ENCODE assay signal across 1 cellular context in the genomic region with DNA sequence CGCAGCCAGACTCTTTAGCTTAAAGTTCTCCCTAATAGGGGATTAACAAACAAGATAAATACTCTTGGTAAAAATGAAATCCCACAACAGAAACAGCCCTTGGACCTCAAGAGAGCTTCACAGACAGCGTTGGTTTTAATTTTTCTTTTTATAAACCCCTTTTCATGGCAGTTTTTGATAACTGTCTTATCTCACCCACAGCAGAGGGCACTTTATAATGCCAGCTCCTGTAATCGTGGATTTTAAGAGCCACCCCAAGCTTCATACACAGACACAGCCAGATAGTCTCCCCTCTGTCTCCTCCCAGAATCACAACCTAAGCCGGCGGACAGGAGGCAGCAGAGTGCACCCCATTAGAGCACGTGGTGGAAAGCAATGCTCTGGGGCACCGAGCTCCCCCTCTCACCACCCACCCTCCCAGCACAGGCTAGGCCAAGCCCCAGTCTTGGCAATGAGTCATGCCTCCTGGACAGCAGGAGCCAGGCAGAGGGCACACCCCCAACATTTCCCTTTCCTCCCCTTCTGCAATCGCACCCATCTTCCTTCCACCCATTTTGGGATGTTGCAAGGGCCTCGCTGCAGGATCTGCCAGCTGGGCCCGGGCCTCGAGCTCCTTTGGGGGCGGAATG.
A peak's percentile ranks its signal among the peaks of the same experiment; 100 is the strongest.
TF ChIP-seq lines count a peak whose summit lies in the region.

No MANE protein-coding gene starts in this region.

TF ChIP-seq in HepG2, 621 proteins besides CTCF, POLR2A, EP300 and RAD21 (continued from another document and continues in another):
- TF ChIP-seq MAZ (IDR thresholded peaks at IDR 0.05; ENCODE audit: borderline replicate concordance, low read depth, low read length) (peak; percentile 94), MAZ (CRISPR knock-in tag; IDR thresholded peaks at IDR 0.05; ENCODE audit: low read depth) (peak; percentile 50; the same call in 1 of the 2 replicates), ZSCAN9 (CRISPR knock-in tag; IDR thresholded peaks at IDR 0.05; ENCODE audit: borderline replicate concordance) (peak; percentile 51; the same call in 1 of the 2 replicates), POLR2G (IDR thresholded peaks at IDR 0.05; ENCODE audit: low read depth, low read length) (peak; percentile 29; the same call in 1 of the 2 replicates), ZKSCAN5 (CRISPR knock-in tag; IDR thresholded peaks at IDR 0.05) (peak; percentile 75; the same call in 1 of the 2 replicates), ADNP (CRISPR knock-in tag; IDR thresholded peaks at IDR 0.05) (no peak), MYC (CRISPR knock-in tag; IDR thresholded peaks at IDR 0.05; ENCODE audit: borderline replicate concordance) (peak; percentile 99), CREB1 (IDR thresholded peaks at IDR 0.05) (no peak), CREB1 (CRISPR knock-in tag; IDR thresholded peaks at IDR 0.05) (no peak), CCAR2 (optimal IDR thresholded peaks at IDR 0.05; ENCODE audit: low read depth, low read length) (peak; percentile 80), ZNF816 (CRISPR knock-in tag; IDR thresholded peaks at IDR 0.05; ENCODE audit: borderline replicate concordance) (peak; percentile 88), KLF15 (CRISPR knock-in tag; IDR thresholded peaks at IDR 0.05; ENCODE audit: borderline replicate concordance) (no peak), ZBTB20 (CRISPR knock-in tag; IDR thresholded peaks at IDR 0.05; ENCODE audit: borderline replicate concordance, low read depth) (no peak; the same call in 1 of the 2 replicates), SRY (CRISPR knock-in tag; IDR thresholded peaks at IDR 0.05) (peak; percentile 34; the same call in 1 of the 2 replicates), GZF1 (CRISPR knock-in tag; IDR thresholded peaks at IDR 0.05) (peak; percentile 4; the same call in 1 of the 2 replicates), THAP11 (CRISPR knock-in tag; IDR thresholded peaks at IDR 0.05) (peak; percentile 46), HNRNPL (IDR thresholded peaks at IDR 0.05; ENCODE audit: low read depth, low read length) (peak; percentile 89; the same call in 1 of the 2 replicates), ZNF20 (CRISPR knock-in tag; IDR thresholded peaks at IDR 0.05) (no peak), TBL1XR1 (IDR thresholded peaks at IDR 0.05; ENCODE audit: borderline replicate concordance, low read length, partially characterized antibody) (no peak), ZNF224 (CRISPR knock-in tag; IDR thresholded peaks at IDR 0.05) (no peak), ZBTB7B (CRISPR knock-in tag; IDR thresholded peaks at IDR 0.05) (0 out of 2 replicates have a peak, but pooled peaks have one; percentile 63), ZNF761 (CRISPR knock-in tag; conservative IDR thresholded peaks at IDR 0.05) (0 out of 2 replicates have a peak, but pooled peaks have one; percentile 27), ZFP36L2 (CRISPR knock-in tag; IDR thresholded peaks at IDR 0.05) (0 out of 2 replicates have a peak, but pooled peaks have one; percentile 41), MXD3 (CRISPR knock-in tag; IDR thresholded peaks at IDR 0.05) (peak; percentile 58; the same call in 1 of the 2 replicates), RXRA (CRISPR knock-in tag; IDR thresholded peaks at IDR 0.05) (no peak; the same call in 1 of the 2 replicates), ZFP37 (CRISPR knock-in tag; IDR thresholded peaks at IDR 0.05; ENCODE audit: borderline replicate concordance) (no peak; the same call in 1 of the 2 replicates), NR1H2 (CRISPR knock-in tag; IDR thresholded peaks at IDR 0.05; ENCODE audit: borderline replicate concordance, low read depth) (no peak), ZMYM4 (CRISPR knock-in tag; IDR thresholded peaks at IDR 0.05) (0 out of 2 replicates have a peak, but pooled peaks have one; percentile 65), PHF8 (CRISPR knock-in tag; IDR thresholded peaks at IDR 0.05) (peak; percentile 8; the same call in 1 of the 2 replicates), ZBTB34 (CRISPR knock-in tag; IDR thresholded peaks at IDR 0.05) (peak; percentile 56), ZNF629 (CRISPR knock-in tag; conservative IDR thresholded peaks at IDR 0.05) (no peak)
- TF ChIP-seq, protein P1, sequence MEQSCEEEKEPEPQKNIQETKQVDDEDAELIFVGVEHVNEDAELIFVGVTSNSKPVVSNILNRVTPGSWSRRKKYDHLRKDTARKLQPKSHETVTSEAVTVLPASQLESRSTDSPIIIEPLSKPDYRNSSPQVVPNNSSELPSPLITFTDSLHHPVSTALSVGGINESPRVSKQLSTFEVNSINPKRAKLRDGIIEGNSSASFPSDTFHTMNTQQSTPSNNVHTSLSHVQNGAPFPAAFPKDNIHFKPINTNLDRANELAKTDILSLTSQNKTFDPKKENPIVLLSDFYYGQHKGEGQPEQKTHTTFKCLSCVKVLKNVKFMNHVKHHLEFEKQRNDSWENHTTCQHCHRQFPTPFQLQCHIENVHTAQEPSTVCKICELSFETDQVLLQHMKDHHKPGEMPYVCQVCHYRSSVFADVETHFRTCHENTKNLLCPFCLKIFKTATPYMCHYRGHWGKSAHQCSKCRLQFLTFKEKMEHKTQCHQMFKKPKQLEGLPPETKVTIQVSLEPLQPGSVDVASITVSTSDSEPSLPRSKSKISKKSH (CRISPR knock-in tag; IDR thresholded peaks at IDR 0.05; ENCODE audit: borderline replicate concordance): peak; percentile 68; the same call in 1 of the 2 replicates
- TF ChIP-seq, protein P2, sequence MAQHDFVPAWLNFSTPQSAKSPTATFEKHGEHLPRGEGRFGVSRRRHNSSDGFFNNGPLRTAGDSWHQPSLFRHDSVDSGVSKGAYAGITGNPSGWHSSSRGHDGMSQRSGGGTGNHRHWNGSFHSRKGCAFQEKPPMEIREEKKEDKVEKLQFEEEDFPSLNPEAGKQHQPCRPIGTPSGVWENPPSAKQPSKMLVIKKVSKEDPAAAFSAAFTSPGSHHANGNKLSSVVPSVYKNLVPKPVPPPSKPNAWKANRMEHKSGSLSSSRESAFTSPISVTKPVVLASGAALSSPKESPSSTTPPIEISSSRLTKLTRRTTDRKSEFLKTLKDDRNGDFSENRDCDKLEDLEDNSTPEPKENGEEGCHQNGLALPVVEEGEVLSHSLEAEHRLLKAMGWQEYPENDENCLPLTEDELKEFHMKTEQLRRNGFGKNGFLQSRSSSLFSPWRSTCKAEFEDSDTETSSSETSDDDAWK (CRISPR knock-in tag; IDR thresholded peaks at IDR 0.05): no peak
- TF ChIP-seq, protein P3, sequence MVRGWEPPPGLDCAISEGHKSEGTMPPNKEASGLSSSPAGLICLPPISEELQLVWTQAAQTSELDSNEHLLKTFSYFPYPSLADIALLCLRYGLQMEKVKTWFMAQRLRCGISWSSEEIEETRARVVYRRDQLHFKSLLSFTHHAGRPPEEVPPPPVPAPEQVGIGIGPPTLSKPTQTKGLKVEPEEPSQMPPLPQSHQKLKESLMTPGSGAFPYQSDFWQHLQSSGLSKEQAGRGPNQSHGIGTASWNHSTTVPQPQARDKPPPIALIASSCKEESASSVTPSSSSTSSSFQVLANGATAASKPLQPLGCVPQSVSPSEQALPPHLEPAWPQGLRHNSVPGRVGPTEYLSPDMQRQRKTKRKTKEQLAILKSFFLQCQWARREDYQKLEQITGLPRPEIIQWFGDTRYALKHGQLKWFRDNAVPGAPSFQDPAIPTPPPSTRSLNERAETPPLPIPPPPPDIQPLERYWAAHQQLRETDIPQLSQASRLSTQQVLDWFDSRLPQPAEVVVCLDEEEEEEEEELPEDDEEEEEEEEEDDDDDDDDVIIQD (CRISPR knock-in tag; IDR thresholded peaks at IDR 0.05; ENCODE audit: low read depth): peak; percentile 85
- TF ChIP-seq, protein P4, sequence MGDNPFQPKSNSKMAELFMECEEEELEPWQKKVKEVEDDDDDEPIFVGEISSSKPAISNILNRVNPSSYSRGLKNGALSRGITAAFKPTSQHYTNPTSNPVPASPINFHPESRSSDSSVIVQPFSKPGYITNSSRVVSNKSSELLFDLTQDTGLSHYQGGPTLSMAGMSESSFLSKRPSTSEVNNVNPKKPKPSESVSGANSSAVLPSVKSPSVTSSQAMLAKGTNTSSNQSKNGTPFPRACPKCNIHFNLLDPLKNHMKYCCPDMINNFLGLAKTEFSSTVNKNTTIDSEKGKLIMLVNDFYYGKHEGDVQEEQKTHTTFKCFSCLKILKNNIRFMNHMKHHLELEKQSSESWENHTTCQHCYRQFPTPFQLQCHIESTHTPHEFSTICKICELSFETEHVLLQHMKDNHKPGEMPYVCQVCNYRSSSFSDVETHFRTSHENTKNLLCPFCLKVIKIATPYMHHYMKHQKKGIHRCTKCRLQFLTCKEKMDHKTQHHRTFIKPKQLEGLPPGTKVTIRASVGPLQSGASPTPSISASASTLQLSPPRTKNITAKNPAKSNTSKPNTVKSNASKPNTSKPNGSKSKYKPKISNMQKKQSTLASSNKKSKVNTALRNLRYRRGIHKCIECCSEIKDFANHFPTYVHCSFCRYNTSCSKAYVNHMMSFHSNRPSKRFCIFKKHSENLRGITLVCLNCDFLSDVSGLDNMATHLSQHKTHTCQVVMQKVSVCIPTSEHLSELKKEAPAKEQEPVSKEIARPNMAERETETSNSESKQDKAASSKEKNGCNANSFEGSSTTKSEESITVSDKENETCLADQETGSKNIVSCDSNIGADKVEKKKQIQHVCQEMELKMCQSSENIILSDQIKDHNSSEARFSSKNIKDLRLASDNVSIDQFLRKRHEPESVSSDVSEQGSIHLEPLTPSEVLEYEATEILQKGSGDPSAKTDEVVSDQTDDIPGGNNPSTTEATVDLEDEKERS (CRISPR knock-in tag; IDR thresholded peaks at IDR 0.05): peak; percentile 25; the same call in 1 of the 2 replicates
- TF ChIP-seq, protein P5, sequence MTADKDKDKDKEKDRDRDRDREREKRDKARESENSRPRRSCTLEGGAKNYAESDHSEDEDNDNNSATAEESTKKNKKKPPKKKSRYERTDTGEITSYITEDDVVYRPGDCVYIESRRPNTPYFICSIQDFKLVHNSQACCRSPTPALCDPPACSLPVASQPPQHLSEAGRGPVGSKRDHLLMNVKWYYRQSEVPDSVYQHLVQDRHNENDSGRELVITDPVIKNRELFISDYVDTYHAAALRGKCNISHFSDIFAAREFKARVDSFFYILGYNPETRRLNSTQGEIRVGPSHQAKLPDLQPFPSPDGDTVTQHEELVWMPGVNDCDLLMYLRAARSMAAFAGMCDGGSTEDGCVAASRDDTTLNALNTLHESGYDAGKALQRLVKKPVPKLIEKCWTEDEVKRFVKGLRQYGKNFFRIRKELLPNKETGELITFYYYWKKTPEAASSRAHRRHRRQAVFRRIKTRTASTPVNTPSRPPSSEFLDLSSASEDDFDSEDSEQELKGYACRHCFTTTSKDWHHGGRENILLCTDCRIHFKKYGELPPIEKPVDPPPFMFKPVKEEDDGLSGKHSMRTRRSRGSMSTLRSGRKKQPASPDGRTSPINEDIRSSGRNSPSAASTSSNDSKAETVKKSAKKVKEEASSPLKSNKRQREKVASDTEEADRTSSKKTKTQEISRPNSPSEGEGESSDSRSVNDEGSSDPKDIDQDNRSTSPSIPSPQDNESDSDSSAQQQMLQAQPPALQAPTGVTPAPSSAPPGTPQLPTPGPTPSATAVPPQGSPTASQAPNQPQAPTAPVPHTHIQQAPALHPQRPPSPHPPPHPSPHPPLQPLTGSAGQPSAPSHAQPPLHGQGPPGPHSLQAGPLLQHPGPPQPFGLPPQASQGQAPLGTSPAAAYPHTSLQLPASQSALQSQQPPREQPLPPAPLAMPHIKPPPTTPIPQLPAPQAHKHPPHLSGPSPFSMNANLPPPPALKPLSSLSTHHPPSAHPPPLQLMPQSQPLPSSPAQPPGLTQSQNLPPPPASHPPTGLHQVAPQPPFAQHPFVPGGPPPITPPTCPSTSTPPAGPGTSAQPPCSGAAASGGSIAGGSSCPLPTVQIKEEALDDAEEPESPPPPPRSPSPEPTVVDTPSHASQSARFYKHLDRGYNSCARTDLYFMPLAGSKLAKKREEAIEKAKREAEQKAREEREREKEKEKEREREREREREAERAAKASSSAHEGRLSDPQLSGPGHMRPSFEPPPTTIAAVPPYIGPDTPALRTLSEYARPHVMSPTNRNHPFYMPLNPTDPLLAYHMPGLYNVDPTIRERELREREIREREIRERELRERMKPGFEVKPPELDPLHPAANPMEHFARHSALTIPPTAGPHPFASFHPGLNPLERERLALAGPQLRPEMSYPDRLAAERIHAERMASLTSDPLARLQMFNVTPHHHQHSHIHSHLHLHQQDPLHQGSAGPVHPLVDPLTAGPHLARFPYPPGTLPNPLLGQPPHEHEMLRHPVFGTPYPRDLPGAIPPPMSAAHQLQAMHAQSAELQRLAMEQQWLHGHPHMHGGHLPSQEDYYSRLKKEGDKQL (CRISPR knock-in tag; IDR thresholded peaks at IDR 0.05; ENCODE audit: low read depth): peak; percentile 33; the same call in 1 of the 2 replicates
- TF ChIP-seq, protein P6, sequence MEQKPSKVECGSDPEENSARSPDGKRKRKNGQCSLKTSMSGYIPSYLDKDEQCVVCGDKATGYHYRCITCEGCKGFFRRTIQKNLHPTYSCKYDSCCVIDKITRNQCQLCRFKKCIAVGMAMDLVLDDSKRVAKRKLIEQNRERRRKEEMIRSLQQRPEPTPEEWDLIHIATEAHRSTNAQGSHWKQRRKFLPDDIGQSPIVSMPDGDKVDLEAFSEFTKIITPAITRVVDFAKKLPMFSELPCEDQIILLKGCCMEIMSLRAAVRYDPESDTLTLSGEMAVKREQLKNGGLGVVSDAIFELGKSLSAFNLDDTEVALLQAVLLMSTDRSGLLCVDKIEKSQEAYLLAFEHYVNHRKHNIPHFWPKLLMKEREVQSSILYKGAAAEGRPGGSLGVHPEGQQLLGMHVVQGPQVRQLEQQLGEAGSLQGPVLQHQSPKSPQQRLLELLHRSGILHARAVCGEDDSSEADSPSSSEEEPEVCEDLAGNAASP (CRISPR knock-in tag; IDR thresholded peaks at IDR 0.05; ENCODE audit: borderline replicate concordance): peak; percentile 55; the same call in 1 of the 2 replicates
